In genomic region chr6:29834564-29835436, GRCh38 we compare ENCODE assay signal across 9 cellular contexts. TPM values are rescaled to one million over a fixed set of nuclear protein-coding genes. Genes with fewer than 3 reads are reported as not detected.
DNase-seq lines count a peak whose midpoint lies in the region; ATAC-seq, FAIRE-seq and TF ChIP-seq lines count a peak whose summit lies in the region.
"Had no signal": no experiment of that assay in that cellular context is flagged by ENCODE, and none has a peak within 500 bp of the region (broad histone marks: within the 10 kb centered on the region; RNA-seq: fewer than 3 reads in every experiment).

No MANE protein-coding gene starts in this region.

- H3K4me3 ChIP-seq in A549 (no peak overlapping the region), brain microvascular endothelial cell (ENCODE audit: low read depth, low read length) (no peak overlapping the region), liver (ENCODE audit: low read depth in 1 of 3, low read length in 3 of 3) (no peak overlapping the region)

- no peak for TF ChIP-seq EP300 in A549 (IDR thresholded peaks at IDR 0.05)

- no peak for TF ChIP-seq POLR2A in A549 (IDR thresholded peaks at IDR 0.05; ENCODE audit: low read length)

- H3K9me3 Mint-ChIP-seq in stimulated activated naive B cell treated with anti-CD40 and anti-IgM and Interleukin-4, amounts not matched to agents 10 μg/mL and 1 μg/mL and 100 μg/mL, for 72 hours, result no peaks in the 10 kb centered on the region
- H3K9me3 Mint-ChIP-seq: dendritic cell treated with granulocyte-macrophage colony-stimulating factor and Interleukin-4, amounts not matched to agents 40 ng/mL and 50 ng/mL, for 4 days had no signal

- H3K27ac ChIP-seq in A549 (no peak overlapping the region), brain microvascular endothelial cell (no peak overlapping the region), liver (ENCODE audit: low read depth in 1 of 2, low read length in 2 of 2) (no peak overlapping the region)

- FAIRE-seq in A549 (lab: Jason Lieb, UNC) (no peak), GM18507 (lab: Jason Lieb, UNC) (peak; percentile 73)

- H3K27ac Mint-ChIP-seq in stimulated activated naive B cell treated with anti-CD40 and anti-IgM and Interleukin-4, amounts not matched to agents 10 μg/mL and 1 μg/mL and 100 μg/mL, for 72 hours, result peak overlapping the region; percentile 31
- H3K27ac Mint-ChIP-seq: dendritic cell treated with granulocyte-macrophage colony-stimulating factor and Interleukin-4, amounts not matched to agents 40 ng/mL and 50 ng/mL, for 4 days had no signal

- 0 out of 3 replicates have a peak overlapping the region, but pooled peaks have one; percentile 24 for H3K4me2 ChIP-seq in A549

- no peak overlapping the region for H3K9ac ChIP-seq in liver (ENCODE audit: low read depth in 1 of 2, low read length in 2 of 2)

- in situ Hi-C loops in brain microvascular endothelial cell (cut with HindIII; ENCODE audit: low pct_ligation_motif_present, low sequenced_read_pairs), result loop anchor here (25.0 kb wide), 1 partner anchor 97 kb away; no protein-coding TSS in a partner anchor

- WGBS in A549 (ENCODE audit: missing lambda C conversion rate), result 20% methylated on average over 14 of the region's 16 CpGs
- 22% methylated on average over 16 of the region's 16 CpGs for WGBS in liver

- H3K9me3 ChIP-seq in A549, result no peaks in the 10 kb centered on the region
- H3K9me3 ChIP-seq in liver (ENCODE audit: control insufficient read depth in 4 of 4, low read length in 3 of 4), result no peaks in the 10 kb centered on the region

- H3K27me3 ChIP-seq in brain microvascular endothelial cell (replicated peaks) (no peaks in the 10 kb centered on the region), liver (ENCODE audit: control insufficient read depth in 4 of 4, insufficient read depth in 4 of 4, low read length in 3 of 4) (peaks cover 0 to 9% (median 0%) of the 10 kb centered on the region in 4 donors)

- H3K4me1 ChIP-seq in A549 (no peaks in the 10 kb centered on the region), liver (ENCODE audit: control insufficient read depth in 4 of 4, insufficient read depth in 4 of 4, low read length in 3 of 4) (no peaks in the 10 kb centered on the region)

- ATAC-seq in A549, result peak; percentile 61 to 77; a peak in 3 of 6 replicates
- ATAC-seq in stimulated activated naive B cell treated with anti-CD40 and anti-IgM and Interleukin-4, amounts not matched to agents 10 μg/mL and 1 μg/mL and 100 μg/mL, for 72 hours (replicated peaks), result peak in 1 of 2 donors; percentile 33
- no peak for ATAC-seq in GM18873 (IDR thresholded peaks at IDR 0.05; ENCODE audit: low FRiP score, unreplicated experiment)

- H3K36me3 ChIP-seq in brain microvascular endothelial cell (replicated peaks) (no peaks in the 10 kb centered on the region), liver (ENCODE audit: control insufficient read depth in 4 of 4, insufficient read depth in 3 of 4, low read depth in 1 of 4, low read length in 3 of 4) (no peaks in the 10 kb centered on the region)

- peaks cover 67 to 78% of the 10 kb centered on the region in 2 donors for H3K27me3 Mint-ChIP-seq in stimulated activated naive B cell treated with anti-CD40 and anti-IgM and Interleukin-4, amounts not matched to agents 10 μg/mL and 1 μg/mL and 100 μg/mL, for 72 hours

- DNase-seq in A549 (ENCODE audit: low read depth in 1 of 2, low spot score in 1 of 2), result no peak
- no peak for DNase-seq in GM18507 (ENCODE audit: extremely low spot score, insufficient read length, low read depth)
- peak in 3 of 5 experiments; percentile 24 to 45 (median 38) for DNase-seq in T-helper 2 cell
- no peak for DNase-seq in brain microvascular endothelial cell
- DNase-seq in stimulated activated naive B cell treated with anti-CD40 and anti-IgM and Interleukin-4, amounts not matched to agents 10 μg/mL and 1 μg/mL and 100 μg/mL, for 72 hours, result no peak
- no peak for DNase-seq in NCI-H524 (lab: John Stamatoyannopoulos, UW)

- POLR2A ChIA-PET in A549 (lab: Yijun Ruan, JAX), result no interaction called here

- no peaks in the 10 kb centered on the region for H3K36me3 Mint-ChIP-seq in stimulated activated naive B cell treated with anti-CD40 and anti-IgM and Interleukin-4, amounts not matched to agents 10 μg/mL and 1 μg/mL and 100 μg/mL, for 72 hours

- peaks cover 0 to 4% of the 10 kb centered on the region in 2 donors for H3K4me1 Mint-ChIP-seq in stimulated activated naive B cell treated with anti-CD40 and anti-IgM and Interleukin-4, amounts not matched to agents 10 μg/mL and 1 μg/mL and 100 μg/mL, for 72 hours

- TF ChIP-seq RAD21 in A549 (conservative IDR thresholded peaks at IDR 0.05 in 1 of 2, IDR thresholded peaks at IDR 0.05 in 1 of 2), result peak; percentile 76 to 85
- peak; percentile 85 to 89 for TF ChIP-seq RAD21 in liver (IDR thresholded peaks at IDR 0.05)

- TF ChIP-seq CTCF in A549 (IDR thresholded peaks at IDR 0.05) (peak; percentile 72), brain microvascular endothelial cell (IDR thresholded peaks at IDR 0.05; ENCODE audit: low read depth, low read length, missing control alignments) (peak; percentile 90), liver (IDR thresholded peaks at IDR 0.05; ENCODE audit: low read depth, low read length, missing input control) (peak; percentile 69)

- H3K4me3 Mint-ChIP-seq in stimulated activated naive B cell treated with anti-CD40 and anti-IgM and Interleukin-4, amounts not matched to agents 10 μg/mL and 1 μg/mL and 100 μg/mL, for 72 hours, result no peak overlapping the region
- H3K4me3 Mint-ChIP-seq: dendritic cell treated with granulocyte-macrophage colony-stimulating factor and Interleukin-4, amounts not matched to agents 40 ng/mL and 50 ng/mL, for 4 days had no signal

- CTCF ChIA-PET in A549 (lab: Yijun Ruan, JAX), result interaction anchor here (0.6 to 3.7 kb wide), 23 partner anchors 11 to 1059 kb away, joined by 3 to 25 read pairs (median 4); no protein-coding TSS in a partner anchor

TF ChIP-seq in A549, 52 proteins besides CTCF, POLR2A, EP300 and RAD21:
- TF ChIP-seq SMC3 (IDR thresholded peaks at IDR 0.05) (peak; percentile 92), RFX5 (IDR thresholded peaks at IDR 0.05) (no peak)

TF ChIP-seq in liver, 16 proteins besides CTCF, POLR2A, EP300 and RAD21 (continues in another document):
- no peak for TF ChIP-seq ZBTB33 (IDR thresholded peaks at IDR 0.05)
- TF ChIP-seq JUND (IDR thresholded peaks at IDR 0.05), result no peak
- no peak for TF ChIP-seq GABPA (IDR thresholded peaks at IDR 0.05 in 1 of 2, conservative IDR thresholded peaks at IDR 0.05 in 1 of 2)
- TF ChIP-seq FOXA1 (IDR thresholded peaks at IDR 0.05), result no peak
- TF ChIP-seq FOXA2 (IDR thresholded peaks at IDR 0.05), result no peak
- no peak for TF ChIP-seq HNF4A (conservative IDR thresholded peaks at IDR 0.05)
- TF ChIP-seq HNF4G (IDR thresholded peaks at IDR 0.05), result no peak
- no peak for TF ChIP-seq REST (IDR thresholded peaks at IDR 0.05)
- no peak for TF ChIP-seq EGR1 (IDR thresholded peaks at IDR 0.05; ENCODE audit: low read depth in 2 of 2)
- TF ChIP-seq ATF3 (IDR thresholded peaks at IDR 0.05), result no peak
- TF ChIP-seq RXRA (IDR thresholded peaks at IDR 0.05), result no peak
- no peak for TF ChIP-seq NR2F2 (IDR thresholded peaks at IDR 0.05)

RNA-seq across cellular contexts. Expression of gene HLA-G, which starts 7.2 kb away (rescaled TPM):
- not detected in 2 replicates for polyA plus RNA-seq in A549 (2011; rRNA removed)
- polyA plus RNA-seq in A549 (2012; cell fraction: cytosol; rRNA removed), result not detected in 2 replicates
- polyA plus RNA-seq in A549 (2012; cell fraction: nucleus; rRNA removed), result not detected in 2 replicates
- polyA plus RNA-seq in A549 (2017; fragmentation: RNase III; extraction: RNeasy Plus Mini Kit Qiagen cat#74134 plus additional on column Dnase treatment), result 0.06 TPM in 1 of 3 replicates, not detected in the others
- polyA minus RNA-seq in A549 (2011; rRNA and poly(A)+ RNA removed), result not detected in 2 replicates
- not detected for total RNA-seq in liver
- under 1 TPM in 1 of 2 donors, not detected in 1; 0.79 TPM for polyA plus RNA-seq in liver

Comparison
In these comparisons a context has a peak if more than half of its experiments do, and no peak if none do; other contexts are left out.
1. DNase-seq: peak in T-helper 2 cell (3 of 5); none in A549 (0 of 2), GM18507 (single experiment), brain microvascular endothelial cell (single experiment), stimulated activated naive B cell treated with anti-CD40 and anti-IgM and Interleukin-4, amounts not matched to agents 10 μg/mL and 1 μg/mL and 100 μg/mL, for 72 hours (single experiment) and NCI-H524 (0 of 2).
2. Peak in every context shown above with its lines, with median percentiles within 50 percentile points of each other: CTCF ChIP-seq.